ENCODE assay signal across 1 cellular context in the genomic region with DNA sequence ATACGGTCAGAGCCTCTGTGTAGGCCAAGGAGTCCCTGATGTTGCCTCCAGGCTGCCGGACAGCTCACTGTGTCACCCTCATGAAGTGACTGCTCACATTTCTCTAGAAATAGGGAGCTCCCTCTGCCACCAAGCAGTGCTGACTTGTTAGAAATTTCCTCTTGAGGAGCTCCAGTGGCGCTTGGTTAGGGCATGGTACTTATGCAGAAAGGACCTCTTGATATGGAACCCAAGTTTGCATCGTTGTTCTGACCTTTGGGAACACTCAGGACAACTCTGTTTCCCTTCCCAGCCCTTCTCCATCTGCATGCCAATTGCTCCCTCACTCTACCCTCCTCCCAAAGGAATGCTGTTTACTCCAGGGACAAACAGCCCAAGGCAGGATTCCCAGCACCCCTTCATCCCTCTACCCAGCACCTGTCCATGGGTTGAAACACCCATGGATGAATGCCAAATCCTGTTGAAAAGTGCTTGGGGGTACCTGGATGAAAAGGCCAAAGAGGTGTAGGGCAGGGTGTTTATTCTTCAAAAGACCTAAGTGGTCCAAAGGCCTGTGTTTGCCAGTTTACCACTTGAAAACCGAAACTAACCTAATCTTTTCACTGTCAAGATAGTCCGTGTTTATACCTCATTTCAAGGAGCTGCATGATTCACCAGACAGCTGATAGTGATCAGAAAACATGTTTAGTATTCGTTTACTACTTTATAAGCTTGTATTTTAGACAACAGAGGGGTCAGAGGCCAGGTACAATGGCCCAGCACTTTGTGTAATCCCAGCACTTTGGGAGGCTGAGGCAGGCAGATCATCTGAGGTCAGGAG.
TF ChIP-seq lines count a peak whose summit lies in the region.

No MANE protein-coding gene starts in this region.

TF ChIP-seq in IMR-90, 13 proteins besides CTCF, POLR2A, EP300 and RAD21 (continued from another document):
- TF ChIP-seq NFE2L2 (IDR thresholded peaks at IDR 0.05; ENCODE audit: low read depth, low read length) (no peak), FOS (IDR thresholded peaks at IDR 0.05; ENCODE audit: low read depth, low read length) (no peak)
